17 cellular contexts compared by ENCODE assay signal in genomic region chr10:132373241-132373955, GRCh38.
"Had no signal": no experiment of that assay in that cellular context is flagged by ENCODE, and none has a peak within 500 bp of the region (broad histone marks: within the 10 kb centered on the region; RNA-seq: fewer than 3 reads in every experiment).

No MANE protein-coding gene starts in this region.

- DNase-seq: activated CD4-positive, alpha-beta T cell treated with anti-CD3 and anti-CD28 coated beads, Interleukin-2, amount 50 U/mL, for 48 hours; activated CD8-positive, alpha-beta memory T cell treated with anti-CD3 and anti-CD28 coated beads, Interleukin-2, amount 10 ng/mL, durations not matched to agents 7 days and 5 days; body of pancreas; central memory CD4-positive, alpha-beta T cell; cortex of kidney; effector memory CD8-positive, alpha-beta T cell; erythroblast; hypothalamus; stimulated activated CD4-positive, alpha-beta T cell treated with anti-CD3 and anti-CD28 coated beads, Interleukin-4, amount 100 ng/mL, for 1 hour; stimulated activated CD8-positive, alpha-beta memory T cell treated with anti-CD3 and anti-CD28 coated beads, Interleukin-4, amount 100 ng/mL, for 48 hours; testis had no signal

- H3K4me3 ChIP-seq: adrenal gland, body of pancreas, ovary, testis had no signal

- H3K36me3 ChIP-seq: adrenal gland, ovary had no signal

- H3K27ac Mint-ChIP-seq: activated CD8-positive, alpha-beta memory T cell treated with anti-CD3 and anti-CD28 coated beads, Interleukin-2, amount 10 ng/mL, durations not matched to agents 7 days and 5 days; stimulated activated naive CD8-positive, alpha-beta T cell treated with anti-CD3 and anti-CD28 coated beads, Interleukin-15, Interleukin-2, amounts not matched to agents 100 ng/mL and 50 ng/mL, for 24 hours; T-helper 2 cell treated with Interferon-gamma antibody and Interleukin-4, amounts not matched to agents 5 μg/mL and 100 μg/mL, for 36 hours had no signal

- H3K27me3 Mint-ChIP-seq: activated CD8-positive, alpha-beta memory T cell treated with anti-CD3 and anti-CD28 coated beads, Interleukin-2, amount 10 ng/mL, durations not matched to agents 7 days and 5 days; stimulated activated naive CD8-positive, alpha-beta T cell treated with anti-CD3 and anti-CD28 coated beads, Interleukin-15, Interleukin-2, amounts not matched to agents 100 ng/mL and 50 ng/mL, for 24 hours had no signal

- ATAC-seq: activated CD4-positive, CD25-positive, alpha-beta regulatory T cell treated with anti-CD3 and anti-CD28 coated beads, Interleukin-2, amount 50 U/mL, for 24 hours; activated CD8-positive, alpha-beta memory T cell treated with anti-CD3 and anti-CD28 coated beads, Interleukin-2, amount 10 ng/mL, durations not matched to agents 7 days and 5 days; body of pancreas; effector memory CD8-positive, alpha-beta T cell; naive thymus-derived CD8-positive, alpha-beta T cell had no signal

- H3K9me3 Mint-ChIP-seq: effector memory CD8-positive, alpha-beta T cell; naive thymus-derived CD8-positive, alpha-beta T cell; stimulated activated naive CD8-positive, alpha-beta T cell treated with anti-CD3 and anti-CD28 coated beads, Interleukin-15, Interleukin-2, amounts not matched to agents 100 ng/mL and 50 ng/mL, for 24 hours; T-helper 2 cell treated with Interferon-gamma antibody and Interleukin-4, amounts not matched to agents 5 μg/mL and 100 μg/mL, for 36 hours had no signal

- H3K27ac ChIP-seq: adrenal gland, body of pancreas, ovary, testis had no signal

- H3K27me3 ChIP-seq: adrenal gland, body of pancreas, ovary, testis had no signal

- H3K4me1 ChIP-seq: adrenal gland, body of pancreas, testis had no signal

- H3K36me3 Mint-ChIP-seq: activated CD8-positive, alpha-beta memory T cell treated with anti-CD3 and anti-CD28 coated beads, Interleukin-2, amount 10 ng/mL, durations not matched to agents 7 days and 5 days had no signal

- H3K9me3 ChIP-seq: adrenal gland, body of pancreas, ovary, testis had no signal

- H3K4me3 Mint-ChIP-seq: activated CD8-positive, alpha-beta memory T cell treated with anti-CD3 and anti-CD28 coated beads, Interleukin-2, amount 10 ng/mL, durations not matched to agents 7 days and 5 days; effector memory CD8-positive, alpha-beta T cell; naive thymus-derived CD8-positive, alpha-beta T cell; stimulated activated naive CD8-positive, alpha-beta T cell treated with anti-CD3 and anti-CD28 coated beads, Interleukin-15, Interleukin-2, amounts not matched to agents 100 ng/mL and 50 ng/mL, for 24 hours; T-helper 2 cell treated with Interferon-gamma antibody and Interleukin-4, amounts not matched to agents 5 μg/mL and 100 μg/mL, for 36 hours had no signal
